Comparison of ENCODE assay signal across 15 cellular contexts in genomic region chr5:127801751-127802476, GRCh38.
DNase-seq lines count a peak whose midpoint lies in the region; ATAC-seq and TF ChIP-seq lines count a peak whose summit lies in the region.
"Had no signal": no experiment of that assay in that cellular context is flagged by ENCODE, and none has a peak within 500 bp of the region (broad histone marks: within the 10 kb centered on the region; RNA-seq: fewer than 3 reads in every experiment).

No MANE protein-coding gene starts in this region.

- CTCF ChIA-PET in AG04450 (lab: Charles Lee), result no interaction called here

- H3K4me1 ChIP-seq in sigmoid colon, result peaks cover 0 to 19% (median 18%) of the 10 kb centered on the region in 4 donors
- H3K4me1 ChIP-seq: left lung had no signal

- no peak for TF ChIP-seq EP300 in sigmoid colon (IDR thresholded peaks at IDR 0.05)

- 45 to 67% methylated on average over 2 of the region's 2 CpGs for WGBS in sigmoid colon, 2 donors

- H3K9me3 ChIP-seq in AG04450 (ENCODE audit: control insufficient read depth, insufficient read depth, low read length) (no peaks in the 10 kb centered on the region), sigmoid colon (no peaks in the 10 kb centered on the region)
- H3K9me3 ChIP-seq: left lung had no signal

- H3K36me3 ChIP-seq in brain microvascular endothelial cell (replicated peaks), result no peaks in the 10 kb centered on the region
- H3K36me3 ChIP-seq in sigmoid colon, result no peaks in the 10 kb centered on the region
- H3K36me3 ChIP-seq: left lung had no signal

- no peaks in the 10 kb centered on the region for H3K27me3 ChIP-seq in AG04450 (ENCODE audit: control insufficient read depth, insufficient read depth, low read length)
- H3K27me3 ChIP-seq in brain microvascular endothelial cell (replicated peaks), result no peaks in the 10 kb centered on the region
- H3K27me3 ChIP-seq in sigmoid colon, result no peaks in the 10 kb centered on the region
- H3K27me3 ChIP-seq: left lung had no signal

- H3K27ac ChIP-seq in AG04450 (ENCODE audit: low read depth, low read length), result peak overlapping the region; percentile 40
- H3K27ac ChIP-seq in brain microvascular endothelial cell, result peak overlapping the region; percentile 81
- no peak overlapping the region for H3K27ac ChIP-seq in sigmoid colon
- H3K27ac ChIP-seq: left lung had no signal

- intact Hi-C loops in sigmoid colon (cut with DNase I), result no loop called here

- ATAC-seq in HG02678 (IDR thresholded peaks at IDR 0.05; ENCODE audit: unreplicated experiment), result no peak
- ATAC-seq in HG03354 (IDR thresholded peaks at IDR 0.05; ENCODE audit: poor library complexity, severe bottlenecking, unreplicated experiment), result no peak
- ATAC-seq: stimulated activated naive CD8-positive, alpha-beta T cell treated with anti-CD3 and anti-CD28 coated beads, Interleukin-15, amount 100 ng/mL, for 72 hours had no signal

- TF ChIP-seq POLR2A in sigmoid colon (IDR thresholded peaks at IDR 0.05), result no peak

- H3K4me3 ChIP-seq in AG04450 (ENCODE audit: low read depth, low read length), result no peak overlapping the region
- H3K4me3 ChIP-seq in brain microvascular endothelial cell (ENCODE audit: low read depth, low read length), result no peak overlapping the region
- H3K4me3 ChIP-seq in sigmoid colon, result no peak overlapping the region
- H3K4me3 ChIP-seq: left lung had no signal

- POLR2A ChIA-PET in AG04450 (lab: Yijun Ruan, JAX), result no interaction called here

- in situ Hi-C loops in brain microvascular endothelial cell (cut with HindIII; ENCODE audit: low pct_ligation_motif_present, low sequenced_read_pairs), result no loop called here

- TF ChIP-seq CTCF in AG04450 (IDR thresholded peaks at IDR 0.05; ENCODE audit: low read depth, low read length), result no peak
- TF ChIP-seq CTCF in brain microvascular endothelial cell (IDR thresholded peaks at IDR 0.05; ENCODE audit: low read depth, low read length, missing control alignments), result no peak
- TF ChIP-seq CTCF in sigmoid colon (IDR thresholded peaks at IDR 0.05), result no peak

- no peak for DNase-seq in AG04450 (ENCODE audit: low read depth, low spot score)
- DNase-seq in HS-5 (ENCODE audit: low read depth), result peak; percentile 49
- DNase-seq in brain microvascular endothelial cell, result peak; percentile 67
- peak; percentile 48 for DNase-seq in hepatic stellate cell (ENCODE audit: low spot score)
- no peak for DNase-seq in mucosa of gallbladder (ENCODE audit: low spot score)
- no peak for DNase-seq in sigmoid colon
- DNase-seq: activated B cell treated with CpG ODN at 0.5 μM for 24 hours; activated effector memory CD4-positive, alpha-beta T cell treated with Interleukin-2 at 50 U/mL for 16 hours; GDM1; left lung; NCI-H2081 treated with DMSO at 0.1 percent for 48 hours; NCI-H526 treated with DMSO at 0.1 percent for 48 hours; stimulated activated naive CD8-positive, alpha-beta T cell treated with anti-CD3 and anti-CD28 coated beads, Interleukin-15, amount 100 ng/mL, for 72 hours had no signal

Comparison
In these comparisons a context has a peak if more than half of its experiments do, and no peak if none do; other contexts are left out.
1. DNase-seq: peak in HS-5 (single experiment), brain microvascular endothelial cell (single experiment) and hepatic stellate cell (single experiment); none in AG04450 (single experiment), mucosa of gallbladder (single experiment) and sigmoid colon (single experiment).
2. H3K27ac ChIP-seq: peak in AG04450 (single experiment) and brain microvascular endothelial cell (single experiment); none in sigmoid colon (0 of 4).